Comparison of ENCODE assay signal across 19 cellular contexts in the genomic region with DNA sequence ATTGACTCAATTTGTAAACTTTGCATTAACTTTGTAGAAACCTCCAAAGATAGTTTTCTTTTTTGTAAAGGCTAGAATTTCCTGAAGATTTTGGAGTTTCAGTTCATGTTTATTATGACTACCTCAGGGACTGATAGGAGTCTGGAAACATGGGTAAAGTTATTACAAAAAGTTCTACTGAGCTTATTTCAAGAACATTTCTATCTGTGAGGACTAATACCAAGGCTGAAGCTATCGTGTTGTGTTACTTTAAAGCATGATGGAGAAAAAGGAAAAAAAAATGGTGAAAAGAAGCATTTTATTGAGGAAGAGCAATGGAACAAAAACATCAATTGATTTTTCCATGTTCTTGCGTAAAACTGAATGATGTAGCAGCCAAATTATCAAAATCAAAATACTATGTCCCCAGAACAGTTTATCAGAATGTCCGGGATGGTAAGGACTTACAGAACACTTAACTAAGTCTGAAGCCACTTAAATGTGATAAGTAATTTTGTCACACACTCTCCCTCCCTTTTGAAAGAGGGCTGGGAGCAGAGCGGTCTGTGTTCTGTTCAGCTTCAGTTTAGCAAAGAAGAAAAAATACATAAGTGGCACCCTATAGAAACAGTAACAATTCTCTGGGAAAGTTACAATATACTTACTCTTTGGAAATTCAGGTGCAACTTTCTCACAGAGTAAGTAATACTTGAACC. TPM values are rescaled to one million over a fixed set of nuclear protein-coding genes. Genes with fewer than 3 reads are reported as not detected.
DNase-seq lines count a peak whose midpoint lies in the region; ATAC-seq and TF ChIP-seq lines count a peak whose summit lies in the region.
"Had no signal": no experiment of that assay in that cellular context is flagged by ENCODE, and none has a peak within 500 bp of the region (broad histone marks: within the 10 kb centered on the region; RNA-seq: fewer than 3 reads in every experiment).

No MANE protein-coding gene starts in this region.

- peaks cover 7% of the 10 kb centered on the region for H3K79me2 ChIP-seq in smooth muscle cell (ENCODE audit: low read depth)

- H3K9me3 ChIP-seq in left ventricle myocardium inferior (replicated peaks) (no peaks in the 10 kb centered on the region), right cardiac atrium (ENCODE audit: control insufficient read depth, low read length) (no peaks in the 10 kb centered on the region), right atrium auricular region (no peaks in the 10 kb centered on the region), smooth muscle cell (replicated peaks; ENCODE audit: low read depth) (no peaks in the 10 kb centered on the region)
- H3K9me3 ChIP-seq: BLaER1 had no signal

- H3K36me3 ChIP-seq in left ventricle myocardium inferior, result no peaks in the 10 kb centered on the region
- H3K36me3 ChIP-seq in right atrium auricular region, result no peaks in the 10 kb centered on the region
- H3K36me3 ChIP-seq in smooth muscle cell (ENCODE audit: low read depth), result no peaks in the 10 kb centered on the region
- H3K36me3 ChIP-seq: BLaER1 had no signal

- H3K27me3 ChIP-seq in left ventricle myocardium inferior (ENCODE audit: low read depth) (no peaks in the 10 kb centered on the region), right cardiac atrium (ENCODE audit: control insufficient read depth, insufficient read depth) (no peaks in the 10 kb centered on the region), right atrium auricular region (no peaks in the 10 kb centered on the region), smooth muscle cell (ENCODE audit: low read depth) (no peaks in the 10 kb centered on the region)
- H3K27me3 ChIP-seq: BLaER1 had no signal

- 37% methylated on average over 4 of the region's 4 CpGs for WGBS in right cardiac atrium
- WGBS in smooth muscle cell (ENCODE audit: low lambda C conversion rate), result 26% methylated on average over 4 of the region's 4 CpGs

- H3K4me3 ChIP-seq in left ventricle myocardium inferior (no peak overlapping the region), right cardiac atrium (ENCODE audit: low read length) (no peak overlapping the region), right atrium auricular region (no peak overlapping the region), smooth muscle cell (peak overlapping the region; percentile 29)
- H3K4me3 ChIP-seq: BLaER1, GM23248 had no signal

- ATAC-seq in Right ventricle myocardium superior (ENCODE audit: poor library complexity) (peak; percentile 73), right cardiac atrium (peak; percentile 70 to 86), HG02678 (IDR thresholded peaks at IDR 0.05; ENCODE audit: unreplicated experiment) (no peak), GM18873 (IDR thresholded peaks at IDR 0.05; ENCODE audit: low FRiP score, unreplicated experiment) (no peak)
- ATAC-seq: CD8-positive, alpha-beta T cell had no signal

- peak overlapping the region; percentile 85 for H3K4me2 ChIP-seq in smooth muscle cell
- H3K4me2 ChIP-seq: BLaER1 had no signal

- no peaks in the 10 kb centered on the region for H3K27me3 Mint-ChIP-seq in mesothelial cell of epicardium (ENCODE audit: low read depth)

- intact Hi-C loops in Right ventricle myocardium superior (cut with DNase I), result no loop called here
- intact Hi-C loops in left ventricle myocardium inferior (cut with micrococcal nuclease), result no loop called here
- intact Hi-C loops in right cardiac atrium (cut with DNase I), result no loop called here

- peak overlapping the region; percentile 1 for H3K9ac ChIP-seq in smooth muscle cell (ENCODE audit: low read depth)
- H3K9ac ChIP-seq: BLaER1, GM23248 had no signal

- peaks cover 6% of the 10 kb centered on the region for H3K9me3 Mint-ChIP-seq in mesothelial cell of epicardium
- H3K9me3 Mint-ChIP-seq: CD8-positive, alpha-beta T cell; H9 had no signal

- H3K27ac Mint-ChIP-seq in mesothelial cell of epicardium, result peak overlapping the region; percentile 81
- H3K27ac Mint-ChIP-seq: B cell; CD4-positive, CD25-positive, alpha-beta regulatory T cell; CD8-positive, alpha-beta T cell; H9 had no signal

- peaks cover 14% of the 10 kb centered on the region for H3K4me1 Mint-ChIP-seq in mesothelial cell of epicardium
- H3K4me1 Mint-ChIP-seq: B cell; CD4-positive, CD25-positive, alpha-beta regulatory T cell had no signal

- no peaks in the 10 kb centered on the region for H3K36me3 Mint-ChIP-seq in mesothelial cell of epicardium
- H3K36me3 Mint-ChIP-seq: CD4-positive, CD25-positive, alpha-beta regulatory T cell; CD8-positive, alpha-beta T cell had no signal

- H3K27ac ChIP-seq in left ventricle myocardium inferior (replicated peaks), result no peak overlapping the region
- no peak overlapping the region for H3K27ac ChIP-seq in right cardiac atrium (ENCODE audit: low read length)
- peak overlapping the region in 1 of 2 donors; percentile 15 for H3K27ac ChIP-seq in right atrium auricular region
- peak overlapping the region; percentile 80 for H3K27ac ChIP-seq in smooth muscle cell (ENCODE audit: low read depth)
- H3K27ac ChIP-seq: 22Rv1, BLaER1, C4-2B, GM23248 had no signal

- DNase-seq in Right ventricle myocardium superior, result no peak
- no peak for DNase-seq in left ventricle myocardium inferior
- DNase-seq in right cardiac atrium, result no peak
- DNase-seq in right atrium auricular region (ENCODE audit: low spot score), result no peak
- DNase-seq in mesothelial cell of epicardium (ENCODE audit: low spot score in 2 of 2, unreplicated experiment in 2 of 2), result no peak
- DNase-seq in smooth muscle cell (lab: John Stamatoyannopoulos, UW; ENCODE audit: unreplicated experiment), result no peak
- DNase-seq: Caco-2; CD4-positive, CD25-positive, alpha-beta regulatory T cell; CD8-positive, alpha-beta T cell; DMS153; DND-41; GM23248; H9 had no signal

- peak overlapping the region; percentile 80 for H2AFZ ChIP-seq in smooth muscle cell (ENCODE audit: low read depth)
- H2AFZ ChIP-seq: GM23248 had no signal

- TF ChIP-seq CTCF in left ventricle myocardium inferior (IDR thresholded peaks at IDR 0.05; ENCODE audit: borderline replicate concordance) (no peak), right atrium auricular region (IDR thresholded peaks at IDR 0.05) (no peak), mesothelial cell of epicardium (IDR thresholded peaks at IDR 0.05; ENCODE audit: unreplicated experiment) (no peak), smooth muscle cell (IDR thresholded peaks at IDR 0.05; ENCODE audit: borderline replicate concordance, insufficient read depth, poor library complexity, severe bottlenecking) (no peak)

- no peak overlapping the region for H3K4me3 Mint-ChIP-seq in mesothelial cell of epicardium
- H3K4me3 Mint-ChIP-seq: B cell; CD4-positive, CD25-positive, alpha-beta regulatory T cell; CD8-positive, alpha-beta T cell; H9 had no signal

- peaks cover 15% of the 10 kb centered on the region for H3K4me1 ChIP-seq in left ventricle myocardium inferior
- no peaks in the 10 kb centered on the region for H3K4me1 ChIP-seq in right cardiac atrium (ENCODE audit: control insufficient read depth, insufficient read depth, low read length)
- peaks cover 0 to 13% of the 10 kb centered on the region in 2 donors for H3K4me1 ChIP-seq in right atrium auricular region
- peaks cover 13% of the 10 kb centered on the region for H3K4me1 ChIP-seq in smooth muscle cell (ENCODE audit: low read depth)
- H3K4me1 ChIP-seq: BLaER1 had no signal

- no peaks in the 10 kb centered on the region for H4K20me1 ChIP-seq in smooth muscle cell (ENCODE audit: low read depth)
- H4K20me1 ChIP-seq: BLaER1 had no signal

- peaks cover 12% of the 10 kb centered on the region for H3F3A ChIP-seq in smooth muscle cell (ENCODE audit: low read depth)

RNA-seq across cellular contexts. Expression of a gene that starts 25.1 kb away (rescaled TPM):
- total RNA-seq in Right ventricle myocardium superior, result 24.1 TPM
- 25.2 TPM for total RNA-seq in left ventricle myocardium inferior
- 100 to 1,000 TPM in 1 of 4 donors, 10 to 100 TPM in 3; 45.0 to 190 (median 94.3) TPM for total RNA-seq in right cardiac atrium
- polyA plus RNA-seq in right cardiac atrium, result 22.1 TPM
- total RNA-seq in right atrium auricular region, result 100 to 1,000 TPM in 1 of 2 donors, 10 to 100 TPM in 1; 72.0 to 139 TPM
- 633 to 678 TPM (median 634 TPM) in 3 replicates for total RNA-seq in mesothelial cell of epicardium
- 2,724 and 3,065 TPM in 2 replicates for total RNA-seq in smooth muscle cell
- 551 and 702 TPM in 2 replicates for polyA plus RNA-seq in smooth muscle cell
- total RNA-seq: B cell; CD4-positive, CD25-positive, alpha-beta regulatory T cell had no signal

Comparison
In these comparisons a context has a peak if more than half of its experiments do, and no peak if none do; other contexts are left out.
1. ATAC-seq: peak in Right ventricle myocardium superior (single experiment) and right cardiac atrium (2 of 2); none in HG02678 (single experiment) and GM18873 (single experiment).